ENCODE assay signal across 6 cellular contexts in the genomic region with DNA sequence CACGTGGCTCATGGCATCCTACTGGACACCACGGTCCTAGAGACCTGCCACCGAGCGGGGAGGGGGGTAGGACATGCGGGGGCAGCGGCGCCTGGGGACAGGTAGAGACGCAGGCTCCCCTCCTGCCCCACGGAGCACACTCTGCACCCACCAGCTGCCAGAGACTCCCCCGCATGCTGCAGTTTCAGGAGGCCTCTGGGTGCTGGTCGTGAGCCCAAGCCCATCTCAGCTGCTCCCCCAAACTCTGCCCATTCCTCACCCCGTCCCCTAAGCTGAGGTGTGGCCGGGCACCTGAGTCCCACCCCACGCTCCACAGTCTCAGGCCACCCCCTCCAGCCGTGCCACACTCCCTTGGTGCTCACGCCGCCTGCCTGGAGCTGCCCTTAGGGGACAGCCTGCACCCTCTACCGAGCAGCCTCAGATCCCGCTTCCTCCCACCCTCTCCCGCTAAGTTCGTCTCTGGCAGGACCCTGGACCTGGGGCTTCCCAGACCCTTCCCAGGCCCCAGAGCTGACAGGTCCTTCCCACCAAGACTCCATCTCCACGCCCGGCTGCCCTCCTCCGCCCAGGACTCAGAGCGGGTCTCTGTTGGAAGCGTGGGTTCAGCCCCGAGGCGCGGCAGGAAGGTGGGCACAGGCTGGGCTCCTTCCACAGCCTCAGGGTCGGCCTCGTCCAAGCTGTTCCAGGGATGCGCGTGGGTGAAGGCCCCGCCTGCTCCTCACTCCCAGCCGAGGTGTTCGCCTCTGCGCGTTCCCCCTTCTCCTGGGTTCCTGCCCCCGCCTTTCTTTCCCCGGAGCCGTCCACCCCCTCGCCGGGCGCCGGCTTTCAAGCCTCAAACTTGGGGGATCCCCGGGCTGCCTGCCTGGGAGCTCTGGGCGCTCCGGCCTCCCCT. TPM values are rescaled to one million over a fixed set of nuclear protein-coding genes. Genes with fewer than 3 reads are reported as not detected.
DNase-seq lines count a peak whose midpoint lies in the region; ATAC-seq and TF ChIP-seq lines count a peak whose summit lies in the region.

No MANE protein-coding gene starts in this region.

- H3K27me3 Mint-ChIP-seq in T-helper 17 cell: no peaks in the 10 kb centered on the region

- ATAC-seq in T-helper 17 cell: no peak

- no peak for TF ChIP-seq POLR2A in uterus (IDR thresholded peaks at IDR 0.05)

- intact Hi-C loops in uterus (cut with DNase I; ENCODE audit: low total_unique reads): no loop called here

- H3K27ac ChIP-seq in uterus: no peak overlapping the region

- H3K4me3 ChIP-seq in uterus: peak overlapping the region; percentile 44 to 91

- H3K4me1 ChIP-seq in uterus: peaks cover 0 to 16% of the 10 kb centered on the region in 2 donors

- no peak overlapping the region for H3K27ac Mint-ChIP-seq in T-helper 17 cell

- H3K4me1 Mint-ChIP-seq in T-helper 17 cell: peaks cover 9% of the 10 kb centered on the region

- no peaks in the 10 kb centered on the region for H3K36me3 ChIP-seq in uterus

- H3K4me3 Mint-ChIP-seq in T-helper 17 cell: peak overlapping the region; percentile 70

- TF ChIP-seq CTCF in uterus (IDR thresholded peaks at IDR 0.05): no peak

- H3K9me3 ChIP-seq in T-helper 17 cell (ENCODE audit: control insufficient read depth, low read length, poor library complexity, severe bottlenecking): no peaks in the 10 kb centered on the region
- no peaks in the 10 kb centered on the region for H3K9me3 ChIP-seq in uterus

- no peaks in the 10 kb centered on the region for H3K27me3 ChIP-seq in uterus

- DNase-seq in AG08395 (ENCODE audit: low spot score): peak; percentile 19
- no peak for DNase-seq in T-helper 17 cell
- DNase-seq in islet precursor cell: peak; percentile 61
- peak in 1 of 2 donors; percentile 26 for DNase-seq in uterus
- DNase-seq in NCI-H1105 treated with DMSO at 0.1 percent for 48 hours (lab: John Stamatoyannopoulos, UW): no peak
- DNase-seq in LoVo (ENCODE audit: low spot score): no peak

- H3K36me3 Mint-ChIP-seq in T-helper 17 cell (ENCODE audit: low read depth): no peaks in the 10 kb centered on the region

RNA-seq across cellular contexts. Expression of gene RAB40B, which starts 1.3 kb away (rescaled TPM):
- total RNA-seq in T-helper 17 cell (1 to 10 TPM; 4.0 to 5.3 TPM), uterus (10 to 100 TPM in 2 of 4 donors, 1 to 10 TPM in 2; 4.1 to 18.5 (median 11.3) TPM)

RNA-seq across cellular contexts. Expression of gene FN3KRP, which starts 19.3 kb away (rescaled TPM):
- total RNA-seq in T-helper 17 cell (10 to 100 TPM; 24.5 to 31.3 TPM), uterus (10 to 100 TPM in 3 of 4 donors, 1 to 10 TPM in 1; 1.2 to 97.6 (median 32.7) TPM)

RNA-seq across cellular contexts. Expression of gene FN3K, which starts 38.3 kb away (rescaled TPM):
- 1 to 10 TPM; 3.2 to 6.5 TPM for total RNA-seq in T-helper 17 cell
- total RNA-seq in uterus: 10 to 100 TPM in 2 of 4 donors, 1 to 10 TPM in 2; 1.8 to 26.3 (median 7.1) TPM

RNA-seq across cellular contexts. Expression of gene WDR45B, which starts 48.9 kb away (rescaled TPM):
- 10 to 100 TPM; 65.6 to 67.1 TPM for total RNA-seq in T-helper 17 cell
- 100 to 1,000 TPM in 1 of 4 donors, 10 to 100 TPM in 3; 56.5 to 111 (median 85.4) TPM for total RNA-seq in uterus

RNA-seq across cellular contexts. Expression of gene TBCD, which starts 54.7 kb away (rescaled TPM):
- total RNA-seq in T-helper 17 cell (100 to 1,000 TPM; 112 to 144 TPM), uterus (100 to 1,000 TPM in 1 of 4 donors, 10 to 100 TPM in 3; 35.9 to 142 (median 61.3) TPM)

Comparison
In these comparisons a context has a peak if more than half of its experiments do, and no peak if none do; other contexts are left out.
1. DNase-seq: peak in AG08395 (single experiment) and islet precursor cell (single experiment); none in T-helper 17 cell (0 of 3), NCI-H1105 treated with DMSO at 0.1 percent for 48 hours (single experiment) and LoVo (single experiment).